ENCODE assay signal across 1 cellular context in genomic region chr12:123089631-123090353, GRCh38.
TF ChIP-seq lines count a peak whose summit lies in the region.

No MANE protein-coding gene starts in this region.

TF ChIP-seq in K562, 482 proteins besides CTCF, POLR2A, EP300 and RAD21 (continued from another document and continues in another):
- no peak for TF ChIP-seq ZNF518B (CRISPR knock-in tag; IDR thresholded peaks at IDR 0.05)
- no peak for TF ChIP-seq LARP7 (IDR thresholded peaks at IDR 0.05)
- TF ChIP-seq CCAR2 (IDR thresholded peaks at IDR 0.05; ENCODE audit: low read depth, low read length): no peak
- TF ChIP-seq KLF13 (tag; IDR thresholded peaks at IDR 0.05; ENCODE audit: borderline replicate concordance, low read depth): no peak
- TF ChIP-seq GATA2 (CRISPR knock-in tag; IDR thresholded peaks at IDR 0.05): peak; percentile 52
- peak; percentile 38; the same call in 1 of the 2 replicates for TF ChIP-seq MIER1 (IDR thresholded peaks at IDR 0.05; ENCODE audit: low read depth)
- TF ChIP-seq ZNF121 (CRISPR knock-in tag; conservative IDR thresholded peaks at IDR 0.05): peak; percentile 35
- TF ChIP-seq CBX3 (IDR thresholded peaks at IDR 0.05; ENCODE audit: borderline replicate concordance in 1 of 2, low read length in 2 of 2): peak in 1 of 2 experiments; percentile 91; a peak in 1 of 3 replicates
- no peak for TF ChIP-seq SMAD1 (IDR thresholded peaks at IDR 0.05; ENCODE audit: low read depth, low read length, partially characterized antibody)
- no peak for TF ChIP-seq SRSF9 (IDR thresholded peaks at IDR 0.05; ENCODE audit: borderline replicate concordance, low read depth, low read length)
- 0 out of 4 replicates have a peak, but pooled peaks have one; percentile 9 to 15 for TF ChIP-seq MAZ (CRISPR knock-in tag; conservative IDR thresholded peaks at IDR 0.05 in 1 of 2, IDR thresholded peaks at IDR 0.05 in 1 of 2)
- TF ChIP-seq RBBP5 (IDR thresholded peaks at IDR 0.05; ENCODE audit: borderline replicate concordance, insufficient read depth, low read length, poor library complexity, severe bottlenecking): no peak
- no peak for TF ChIP-seq TEAD2 (tag; IDR thresholded peaks at IDR 0.05)
- no peak for TF ChIP-seq NFXL1 (CRISPR knock-in tag; IDR thresholded peaks at IDR 0.05)
- no peak for TF ChIP-seq U2AF2 (optimal IDR thresholded peaks at IDR 0.05; ENCODE audit: low read depth, low read length)
- TF ChIP-seq PBX2 (CRISPR knock-in tag; IDR thresholded peaks at IDR 0.05; ENCODE audit: low read depth): no peak
- TF ChIP-seq PBX2 (tag; conservative IDR thresholded peaks at IDR 0.05; ENCODE audit: low read depth): no peak
- TF ChIP-seq RFX1 (IDR thresholded peaks at IDR 0.05): no peak
- TF ChIP-seq GABPB2 (CRISPR knock-in tag; conservative IDR thresholded peaks at IDR 0.05): no peak
- TF ChIP-seq ZNF354B (CRISPR knock-in tag; IDR thresholded peaks at IDR 0.05): no peak
- TF ChIP-seq FOXJ3 (CRISPR knock-in tag; IDR thresholded peaks at IDR 0.05): no peak
- 0 out of 2 replicates have a peak, but pooled peaks have one; percentile 32 for TF ChIP-seq ZNF57 (CRISPR knock-in tag; IDR thresholded peaks at IDR 0.05)
- no peak for TF ChIP-seq PHTF2 (CRISPR knock-in tag; IDR thresholded peaks at IDR 0.05)
- no peak for TF ChIP-seq ZC3H11A (IDR thresholded peaks at IDR 0.05; ENCODE audit: low read depth, low read length)
- no peak for TF ChIP-seq IRF9 (tag; IDR thresholded peaks at IDR 0.05)
- TF ChIP-seq PKNOX1 (IDR thresholded peaks at IDR 0.05): peak; percentile 66
- no peak for TF ChIP-seq ZNF586 (CRISPR knock-in tag; conservative IDR thresholded peaks at IDR 0.05)
- no peak for TF ChIP-seq ZNF165 (CRISPR knock-in tag; IDR thresholded peaks at IDR 0.05; ENCODE audit: borderline replicate concordance)
- TF ChIP-seq ILK (tag; IDR thresholded peaks at IDR 0.05; ENCODE audit: borderline replicate concordance, low read depth): no peak
- TF ChIP-seq MCM3 (IDR thresholded peaks at IDR 0.05): no peak
- TF ChIP-seq ZBTB34 (CRISPR knock-in tag; IDR thresholded peaks at IDR 0.05): no peak
- TF ChIP-seq NFIX (CRISPR knock-in tag; IDR thresholded peaks at IDR 0.05; ENCODE audit: low read depth): no peak
- peak; percentile 78 for TF ChIP-seq SMAD4 (CRISPR knock-in tag; conservative IDR thresholded peaks at IDR 0.05)
- TF ChIP-seq CHD1 (IDR thresholded peaks at IDR 0.05; ENCODE audit: low read length): no peak
- TF ChIP-seq ZNF398 (CRISPR knock-in tag; IDR thresholded peaks at IDR 0.05): no peak
- TF ChIP-seq ZBED1 (IDR thresholded peaks at IDR 0.05): no peak
- peak; percentile 81 for TF ChIP-seq ZNF395 (CRISPR knock-in tag; IDR thresholded peaks at IDR 0.05)
- TF ChIP-seq ZNF316 (IDR thresholded peaks at IDR 0.05): no peak
- TF ChIP-seq CREB1 (IDR thresholded peaks at IDR 0.05): 0 out of 2 replicates have a peak, but pooled peaks have one; percentile 25
- no peak for TF ChIP-seq CREB1 (CRISPR knock-in tag; IDR thresholded peaks at IDR 0.05)
- no peak for TF ChIP-seq BRF2 (IDR thresholded peaks at IDR 0.05; ENCODE audit: borderline replicate concordance, insufficient read depth, insufficient read length)
- no peak for TF ChIP-seq NBN (IDR thresholded peaks at IDR 0.05; ENCODE audit: low read depth)
- TF ChIP-seq POLR3G (IDR thresholded peaks at IDR 0.05; ENCODE audit: extremely low read depth, insufficient read length, insufficient replicate concordance): no peak
- no peak for TF ChIP-seq ZNF717 (CRISPR knock-in tag; IDR thresholded peaks at IDR 0.05)
- TF ChIP-seq SAFB2 (IDR thresholded peaks at IDR 0.05; ENCODE audit: borderline replicate concordance, low read depth, low read length, severe bottlenecking): no peak
- TF ChIP-seq XRCC3 (IDR thresholded peaks at IDR 0.05): no peak
- no peak for TF ChIP-seq ZNF609 (CRISPR knock-in tag; IDR thresholded peaks at IDR 0.05; ENCODE audit: borderline replicate concordance)
- no peak for TF ChIP-seq ZNF444 (CRISPR knock-in tag; IDR thresholded peaks at IDR 0.05)
- no peak for TF ChIP-seq TCF15 (CRISPR knock-in tag; IDR thresholded peaks at IDR 0.05)
